8 cellular contexts compared by ENCODE assay signal in genomic region chr2:151051584-151052220, GRCh38.
DNase-seq lines count a peak whose midpoint lies in the region; ATAC-seq lines count a peak whose summit lies in the region.

No MANE protein-coding gene starts in this region.

- peak; percentile 90 for ATAC-seq in GM18867 (IDR thresholded peaks at IDR 0.05; ENCODE audit: unreplicated experiment)
- peak; percentile 82 for ATAC-seq in HG02943 (IDR thresholded peaks at IDR 0.05; ENCODE audit: low read depth, unreplicated experiment)

- DNase-seq in Caki2 (ENCODE audit: low read depth) (peak; percentile 37), NCI-H2081 treated with DMSO at 0.1 percent for 48 hours (lab: John Stamatoyannopoulos, UW) (peak; percentile 9), germinal center (ENCODE audit: low spot score) (peak; percentile 34), renal cortical epithelial cell (ENCODE audit: low read depth) (peak; percentile 52), NCI-H146 (lab: John Stamatoyannopoulos, UW) (no peak)
- DNase-seq in activated CD4-positive, alpha-beta T cell treated with anti-CD3 and anti-CD28 coated beads for 48 hours: peak; percentile 35

- in situ Hi-C loops in Caki2 (cut with HindIII; ENCODE audit: low pct_unique_long_range_greater_than_20kb, low sequenced_read_pairs): no loop called here
